ENCODE assay signal across 2 cellular contexts in the genomic region with DNA sequence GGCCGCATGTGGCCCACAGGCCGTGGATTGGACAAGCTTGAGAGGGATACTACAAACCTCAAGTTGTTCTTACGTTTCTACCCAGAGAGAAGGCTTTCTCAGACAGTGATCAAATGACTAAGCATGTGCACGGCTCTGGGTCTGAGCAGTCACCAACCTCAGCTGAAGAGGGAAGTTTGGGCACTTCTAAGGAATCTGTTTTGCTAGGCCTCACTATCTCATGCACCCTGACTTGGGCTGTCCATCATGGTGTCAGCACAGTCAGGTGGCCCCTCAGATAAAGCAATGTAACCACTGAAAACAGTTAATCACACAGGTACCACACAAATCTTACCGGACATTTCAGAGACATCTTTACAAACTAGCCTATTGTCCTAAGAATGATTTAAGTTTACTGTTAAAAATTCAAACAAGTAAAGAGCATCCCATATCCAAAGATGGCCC.
TF ChIP-seq lines count a peak whose summit lies in the region.

No MANE protein-coding gene starts in this region.

TF ChIP-seq in SK-N-SH, 30 proteins besides CTCF, POLR2A, EP300 and RAD21 (continued from another document):
- no peak for TF ChIP-seq REST (IDR thresholded peaks at IDR 0.05; ENCODE audit: low read depth, low read length)
- no peak for TF ChIP-seq EZH2phosphoT487 (IDR thresholded peaks at IDR 0.05; ENCODE audit: borderline replicate concordance, low read depth)
- no peak for TF ChIP-seq POLR2AphosphoS5 (IDR thresholded peaks at IDR 0.05; ENCODE audit: low read depth, low read length)
- TF ChIP-seq RCOR1 (IDR thresholded peaks at IDR 0.05; ENCODE audit: low read length): no peak
- no peak for TF ChIP-seq SMC3 (IDR thresholded peaks at IDR 0.05; ENCODE audit: low read depth, low read length)
- no peak for TF ChIP-seq ZBTB33 (IDR thresholded peaks at IDR 0.05; ENCODE audit: borderline replicate concordance, low read depth)
- no peak for TF ChIP-seq FOXJ3 (CRISPR knock-in tag; IDR thresholded peaks at IDR 0.05)
- TF ChIP-seq TAF1 (IDR thresholded peaks at IDR 0.05; ENCODE audit: borderline replicate concordance, low read depth, low read length): no peak
- TF ChIP-seq YY1 (IDR thresholded peaks at IDR 0.05; ENCODE audit: low read depth): no peak
- TF ChIP-seq, protein P1, sequence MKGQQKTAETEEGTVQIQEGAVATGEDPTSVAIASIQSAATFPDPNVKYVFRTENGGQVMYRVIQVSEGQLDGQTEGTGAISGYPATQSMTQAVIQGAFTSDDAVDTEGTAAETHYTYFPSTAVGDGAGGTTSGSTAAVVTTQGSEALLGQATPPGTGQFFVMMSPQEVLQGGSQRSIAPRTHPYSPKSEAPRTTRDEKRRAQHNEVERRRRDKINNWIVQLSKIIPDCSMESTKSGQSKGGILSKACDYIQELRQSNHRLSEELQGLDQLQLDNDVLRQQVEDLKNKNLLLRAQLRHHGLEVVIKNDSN (IDR thresholded peaks at IDR 0.05; ENCODE audit: borderline replicate concordance, low read depth): no peak
- TF ChIP-seq RXRA (IDR thresholded peaks at IDR 0.05; ENCODE audit: borderline replicate concordance, low read depth): no peak
- no peak for TF ChIP-seq RFX5 (IDR thresholded peaks at IDR 0.05; ENCODE audit: low read length)

TF ChIP-seq in SK-N-SH treated with all-trans-retinoic acid at 6 μM for 48 hours, 23 proteins besides CTCF, POLR2A, EP300 and RAD21 (continued from another document):
- TF ChIP-seq, protein P2, sequence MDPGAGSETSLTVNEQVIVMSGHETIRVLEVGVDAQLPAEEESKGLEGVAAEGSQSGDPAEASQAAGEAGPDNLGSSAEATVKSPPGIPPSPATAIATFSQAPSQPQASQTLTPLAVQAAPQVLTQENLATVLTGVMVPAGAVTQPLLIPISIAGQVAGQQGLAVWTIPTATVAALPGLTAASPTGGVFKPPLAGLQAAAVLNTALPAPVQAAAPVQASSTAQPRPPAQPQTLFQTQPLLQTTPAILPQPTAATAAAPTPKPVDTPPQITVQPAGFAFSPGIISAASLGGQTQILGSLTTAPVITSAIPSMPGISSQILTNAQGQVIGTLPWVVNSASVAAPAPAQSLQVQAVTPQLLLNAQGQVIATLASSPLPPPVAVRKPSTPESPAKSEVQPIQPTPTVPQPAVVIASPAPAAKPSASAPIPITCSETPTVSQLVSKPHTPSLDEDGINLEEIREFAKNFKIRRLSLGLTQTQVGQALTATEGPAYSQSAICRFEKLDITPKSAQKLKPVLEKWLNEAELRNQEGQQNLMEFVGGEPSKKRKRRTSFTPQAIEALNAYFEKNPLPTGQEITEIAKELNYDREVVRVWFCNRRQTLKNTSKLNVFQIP (CRISPR knock-in tag; IDR thresholded peaks at IDR 0.05; ENCODE audit: borderline replicate concordance, low read depth): no peak
- TF ChIP-seq TOX (CRISPR knock-in tag; IDR thresholded peaks at IDR 0.05; ENCODE audit: borderline replicate concordance): no peak
- TF ChIP-seq CSDC2 (CRISPR knock-in tag; IDR thresholded peaks at IDR 0.05): no peak
- no peak for TF ChIP-seq ZNF565 (CRISPR knock-in tag; conservative IDR thresholded peaks at IDR 0.05; ENCODE audit: low read depth)
- no peak for TF ChIP-seq GLIS3 (CRISPR knock-in tag; IDR thresholded peaks at IDR 0.05)
- no peak for TF ChIP-seq TSHZ2 (CRISPR knock-in tag; IDR thresholded peaks at IDR 0.05)
